In genomic region chr12:6430124-6430989, GRCh38 we compare ENCODE assay signal across 8 cellular contexts. TPM values are rescaled to one million over a fixed set of nuclear protein-coding genes. Genes with fewer than 3 reads are reported as not detected.
DNase-seq lines count a peak whose midpoint lies in the region; ATAC-seq, FAIRE-seq and TF ChIP-seq lines count a peak whose summit lies in the region.

No MANE protein-coding gene starts in this region.

- no peaks in the 10 kb centered on the region for H3K9me2 ChIP-seq in SK-N-SH

- peak; percentile 79 for FAIRE-seq in bronchial epithelial cell (lab: Jason Lieb, UNC)

- intact Hi-C loops in left lung (cut with DNase I): no loop called here

- TF ChIP-seq RAD21 in SK-N-SH (IDR thresholded peaks at IDR 0.05; ENCODE audit: low read length): no peak

- H3K27me3 ChIP-seq in SK-N-SH (ENCODE audit: insufficient read depth): no peaks in the 10 kb centered on the region
- H3K27me3 ChIP-seq in bronchial epithelial cell (ENCODE audit: control insufficient read depth, insufficient read depth, low read length): no peaks in the 10 kb centered on the region
- no peaks in the 10 kb centered on the region for H3K27me3 ChIP-seq in left lung

- H3K4me1 ChIP-seq in SK-N-SH (ENCODE audit: control insufficient read depth in 1 of 2, insufficient read depth in 2 of 2, low read depth in 1 of 2, low read length in 1 of 2): peaks cover 3 to 6% of the 10 kb centered on the region in 2 experiments; a peak in 2 of 4 replicates
- H3K4me1 ChIP-seq in left lung: peaks cover 12 to 32% of the 10 kb centered on the region in 2 donors

- POLR2A ChIA-PET in SK-N-SH (lab: Yijun Ruan, JAX): no interaction called here

- H3K9ac ChIP-seq in SK-N-SH: no peak overlapping the region

- TF ChIP-seq EP300 in SK-N-SH (IDR thresholded peaks at IDR 0.05; ENCODE audit: borderline replicate concordance in 1 of 2, low read depth in 1 of 2, low read length in 1 of 2): no peak

- H3K4me2 ChIP-seq in SK-N-SH: peak overlapping the region; percentile 7; the same call in 1 of the 2 replicates

- peak overlapping the region; percentile 37; the same call in 1 of the 2 replicates for H2AFZ ChIP-seq in SK-N-SH (ENCODE audit: low read depth)

- no peaks in the 10 kb centered on the region for H3F3A ChIP-seq in SK-N-SH (replicated peaks; ENCODE audit: insufficient read depth)

- DNase-seq in activated effector memory CD4-positive, alpha-beta T cell treated with anti-CD3 and anti-CD28 coated beads, Interleukin-2, amount 50 U/mL, for 16 hours: peak; percentile 79
- DNase-seq in activated effector memory CD4-positive, alpha-beta T cell treated with Interleukin-2 at 50 U/mL for 16 hours: no peak
- DNase-seq in SK-N-SH (no peak), bronchial epithelial cell (ENCODE audit: low read depth) (peak; percentile 91), left lung (peak in 1 of 2 donors; percentile 87)
- peak; percentile 66 for DNase-seq in stimulated activated CD4-positive, alpha-beta T cell treated with anti-CD3 and anti-CD28 coated beads, Interleukin-4, amount 100 ng/mL, for 24 hours

- H3K27ac ChIP-seq in SK-N-SH (ENCODE audit: low read depth in 2 of 2, low read length in 1 of 2) (no peak overlapping the region), left lung (peak overlapping the region; percentile 81 to 83)

- peak; percentile 89 for ATAC-seq in left lung
- ATAC-seq in HG02678 (IDR thresholded peaks at IDR 0.05; ENCODE audit: unreplicated experiment): no peak
- no peak for ATAC-seq in GM19455 (IDR thresholded peaks at IDR 0.05; ENCODE audit: unreplicated experiment)

- CTCF ChIA-PET in SK-N-SH (lab: Yijun Ruan, JAX): no interaction called here

- no peaks in the 10 kb centered on the region for H3K79me2 ChIP-seq in SK-N-SH (ENCODE audit: insufficient read depth)

- no peaks in the 10 kb centered on the region for H3K36me3 ChIP-seq in SK-N-SH (replicated peaks in 1 of 2; ENCODE audit: control insufficient read depth in 1 of 2, insufficient read depth in 2 of 2, low read length in 1 of 2)
- H3K36me3 ChIP-seq in bronchial epithelial cell (ENCODE audit: control insufficient read depth, insufficient read depth, low read length): no peaks in the 10 kb centered on the region
- H3K36me3 ChIP-seq in left lung: no peaks in the 10 kb centered on the region

- no peaks in the 10 kb centered on the region for H4K20me1 ChIP-seq in SK-N-SH (ENCODE audit: insufficient read depth)

- H3K9me3 ChIP-seq in SK-N-SH (no peaks in the 10 kb centered on the region), left lung (no peaks in the 10 kb centered on the region)

- H3K4me3 ChIP-seq in SK-N-SH (ENCODE audit: low read depth in 2 of 2, low read length in 1 of 2) (no peak overlapping the region), bronchial epithelial cell (ENCODE audit: low read depth, low read length) (no peak overlapping the region), left lung (peak overlapping the region in 1 of 2 donors; percentile 27)

- TF ChIP-seq CTCF in SK-N-SH (IDR thresholded peaks at IDR 0.05): no peak
- TF ChIP-seq CTCF in bronchial epithelial cell (IDR thresholded peaks at IDR 0.05; ENCODE audit: insufficient read depth, low read length, severe bottlenecking): no peak
- TF ChIP-seq CTCF in left lung (IDR thresholded peaks at IDR 0.05): no peak

- WGBS in SK-N-SH (ENCODE audit: low lambda C conversion rate): 61% methylated on average over 19 of the region's 19 CpGs

TF ChIP-seq in SK-N-SH, 30 proteins besides CTCF, POLR2A, EP300 and RAD21:
- TF ChIP-seq FOSL2 (IDR thresholded peaks at IDR 0.05; ENCODE audit: borderline replicate concordance, low read depth): no peak
- TF ChIP-seq, protein P1, sequence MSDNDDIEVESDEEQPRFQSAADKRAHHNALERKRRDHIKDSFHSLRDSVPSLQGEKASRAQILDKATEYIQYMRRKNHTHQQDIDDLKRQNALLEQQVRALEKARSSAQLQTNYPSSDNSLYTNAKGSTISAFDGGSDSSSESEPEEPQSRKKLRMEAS (IDR thresholded peaks at IDR 0.05; ENCODE audit: low read depth): 0 out of 2 replicates have a peak, but pooled peaks have one; percentile 13

RNA-seq across cellular contexts. Expression of gene CD27, which starts 14.4 kb away (rescaled TPM):
- not detected in 2 replicates for polyA plus RNA-seq in SK-N-SH (2012; rRNA removed)
- not detected in 2 replicates for polyA plus RNA-seq in SK-N-SH (2012; cell fraction: cytosol; rRNA removed)
- polyA plus RNA-seq in SK-N-SH (2012; cell fraction: nucleus; rRNA removed): not detected in 2 replicates
- total RNA-seq in bronchial epithelial cell (not detected in 2 replicates), left lung (1 to 10 TPM; 1.4 to 1.6 TPM)

RNA-seq across cellular contexts. Expression of gene TAPBPL, which starts 21.5 kb away (rescaled TPM):
- 24.1 and 26.0 TPM in 2 replicates for polyA plus RNA-seq in SK-N-SH (2012; rRNA removed)
- polyA plus RNA-seq in SK-N-SH (2012; cell fraction: cytosol; rRNA removed): 11.0 and 15.8 TPM in 2 replicates
- polyA plus RNA-seq in SK-N-SH (2012; cell fraction: nucleus; rRNA removed): 33.9 and 51.7 TPM in 2 replicates
- 1.8 and 3.1 TPM in 2 replicates for total RNA-seq in bronchial epithelial cell
- total RNA-seq in left lung: 10 to 100 TPM; 18.2 to 33.8 TPM

RNA-seq across cellular contexts. Expression of gene VAMP1, which starts 40.1 kb away (rescaled TPM):
- 36.8 and 48.9 TPM in 2 replicates for polyA plus RNA-seq in SK-N-SH (2012; rRNA removed)
- polyA plus RNA-seq in SK-N-SH (2012; cell fraction: cytosol; rRNA removed): 21.1 and 21.3 TPM in 2 replicates
- polyA plus RNA-seq in SK-N-SH (2012; cell fraction: nucleus; rRNA removed): 137 and 179 TPM in 2 replicates
- total RNA-seq in bronchial epithelial cell (0.26 and 3.1 TPM in 2 replicates), left lung (1 to 10 TPM; 6.3 to 9.4 TPM)

RNA-seq across cellular contexts. Expression of gene LTBR, which starts 46.4 kb away (rescaled TPM):
- polyA plus RNA-seq in SK-N-SH (2012; rRNA removed): 0.10 and 0.12 TPM in 2 replicates
- 0.03 and 0.06 TPM in 2 replicates for polyA plus RNA-seq in SK-N-SH (2012; cell fraction: cytosol; rRNA removed)
- polyA plus RNA-seq in SK-N-SH (2012; cell fraction: nucleus; rRNA removed): 0.32 and 0.73 TPM in 2 replicates
- 55.8 and 60.6 TPM in 2 replicates for total RNA-seq in bronchial epithelial cell
- total RNA-seq in left lung: 100 to 1,000 TPM; 149 to 153 TPM

RNA-seq across cellular contexts. Expression of gene SCNN1A, which starts 55.0 kb away (rescaled TPM):
- polyA plus RNA-seq in SK-N-SH (2012; rRNA removed): 0.71 and 1.6 TPM in 2 replicates
- polyA plus RNA-seq in SK-N-SH (2012; cell fraction: cytosol; rRNA removed): 0.97 and 0.98 TPM in 2 replicates
- polyA plus RNA-seq in SK-N-SH (2012; cell fraction: nucleus; rRNA removed): 1.2 and 1.6 TPM in 2 replicates
- 54.5 and 57.7 TPM in 2 replicates for total RNA-seq in bronchial epithelial cell
- total RNA-seq in left lung: 100 to 1,000 TPM; 196 to 212 TPM

Comparison
In these comparisons a context has a peak if more than half of its experiments do, and no peak if none do; other contexts are left out.
1. DNase-seq: peak in activated effector memory CD4-positive, alpha-beta T cell treated with anti-CD3 and anti-CD28 coated beads, Interleukin-2, amount 50 U/mL, for 16 hours (single experiment), bronchial epithelial cell (single experiment) and stimulated activated CD4-positive, alpha-beta T cell treated with anti-CD3 and anti-CD28 coated beads, Interleukin-4, amount 100 ng/mL, for 24 hours (single experiment); none in activated effector memory CD4-positive, alpha-beta T cell treated with Interleukin-2 at 50 U/mL for 16 hours (single experiment) and SK-N-SH (single experiment).
2. H3K27ac ChIP-seq: peak in left lung (2 of 2); none in SK-N-SH (0 of 2).